13 cellular contexts compared by ENCODE assay signal in genomic region chr13:65913173-65913572, GRCh38.
DNase-seq lines count a peak whose midpoint lies in the region; ATAC-seq and TF ChIP-seq lines count a peak whose summit lies in the region.
"Had no signal": no experiment of that assay in that cellular context is flagged by ENCODE, and none has a peak within 500 bp of the region (broad histone marks: within the 10 kb centered on the region; RNA-seq: fewer than 3 reads in every experiment).

No MANE protein-coding gene starts in this region.

- peaks cover 10% of the 10 kb centered on the region for H3F3A ChIP-seq in PC-9 (ENCODE audit: insufficient read depth, low read depth)

- intact Hi-C loops in PC-9 (cut with micrococcal nuclease; ENCODE audit: unreplicated experiment) = no loop called here
- intact Hi-C loops in uterus (cut with DNase I; ENCODE audit: low total_unique reads) = no loop called here

- no peak for TF ChIP-seq POLR2A in uterus (IDR thresholded peaks at IDR 0.05)

- TF ChIP-seq CTCF in BJ (IDR thresholded peaks at IDR 0.05; ENCODE audit: insufficient read depth, low read depth, low read length) (no peak), PC-9 (conservative IDR thresholded peaks at IDR 0.05) (no peak), uterus (IDR thresholded peaks at IDR 0.05) (no peak)

- H3K27ac ChIP-seq in PC-9 (no peak overlapping the region), epithelial cell of prostate (peak overlapping the region; percentile 66), uterus (no peak overlapping the region)

- H3K9me3 ChIP-seq in PC-9 (ENCODE audit: insufficient read depth, low read depth) (no peaks in the 10 kb centered on the region), uterus (no peaks in the 10 kb centered on the region)

- H3K27me3 ChIP-seq in BJ (ENCODE audit: control insufficient read depth, insufficient read depth, low read length) (no peaks in the 10 kb centered on the region), PC-9 (ENCODE audit: insufficient read depth, low read depth) (no peaks in the 10 kb centered on the region), uterus (no peaks in the 10 kb centered on the region)

- DNase-seq in BJ (ENCODE audit: low read depth) (peak; percentile 61), PC-9 (no peak), epithelial cell of prostate (ENCODE audit: low read depth, low spot score) (no peak), myocyte (ENCODE audit: low read depth) (peak; percentile 56), uterus (no peak), activated gamma-delta T cell (lab: John Stamatoyannopoulos, UW) (no peak)
- no peak for DNase-seq in activated CD8-positive, alpha-beta memory T cell treated with anti-CD3 and anti-CD28 coated beads for 24 hours
- DNase-seq: activated CD4-positive, alpha-beta T cell treated with anti-CD3 and anti-CD28 coated beads for 4 hours; activated gamma-delta T cell treated with Interleukin-2 at 50 U/mL for 16 hours; effector CD4-positive, alpha-beta T cell; NCI-H510A; stimulated activated CD4-positive, alpha-beta T cell treated with anti-CD3 and anti-CD28 coated beads, Interleukin-4, amount 100 ng/mL, for 24 hours had no signal

- H3K9me2 ChIP-seq in PC-9 (ENCODE audit: insufficient read depth) = no peaks in the 10 kb centered on the region

- POLR2A ChIA-PET in BJ (lab: Charles Lee) = no interaction called here
- POLR2A ChIA-PET in PC-9 (lab: Charles Lee; ENCODE audit: unreplicated experiment) = no interaction called here

- no TSS peak for BruUV-seq in PC-9 (replicated peaks; lab: Mats Ljungman, UMichigan)

- H3K4me2 ChIP-seq in PC-9 = peak overlapping the region; percentile 38

- no peaks in the 10 kb centered on the region for H3K79me2 ChIP-seq in PC-9 (ENCODE audit: low read depth)

- no peak for ATAC-seq in HG02588 (IDR thresholded peaks at IDR 0.05; ENCODE audit: unreplicated experiment)

- no peak overlapping the region for H2AFZ ChIP-seq in PC-9

- H3K4me3 ChIP-seq in BJ (ENCODE audit: low read depth, low read length) (no peak overlapping the region), PC-9 (no peak overlapping the region), uterus (no peak overlapping the region)

- H3K36me3 ChIP-seq in BJ (ENCODE audit: control insufficient read depth, insufficient read depth, low read length) = no peaks in the 10 kb centered on the region
- no peaks in the 10 kb centered on the region for H3K36me3 ChIP-seq in PC-9 (ENCODE audit: low read depth)
- no peaks in the 10 kb centered on the region for H3K36me3 ChIP-seq in uterus

- H3K4me1 ChIP-seq in PC-9 (replicated peaks; ENCODE audit: insufficient read depth) (peaks cover 13% of the 10 kb centered on the region), uterus (no peaks in the 10 kb centered on the region)

- no peaks in the 10 kb centered on the region for H4K20me1 ChIP-seq in PC-9 (ENCODE audit: insufficient read depth)

- CTCF ChIA-PET in BJ (lab: Yijun Ruan, JAX) (interaction anchor here (0.6 to 1.2 kb wide), 3 partner anchors 9 to 46 kb away, joined by 3 read pairs; no protein-coding TSS in a partner anchor), PC-9 (lab: Charles Lee) (no interaction called here)

Comparison
In these comparisons a context has a peak if more than half of its experiments do, and no peak if none do; other contexts are left out.
1. DNase-seq: peak in BJ (single experiment) and myocyte (single experiment); none in PC-9 (0 of 2), epithelial cell of prostate (single experiment), uterus (0 of 2), activated gamma-delta T cell (single experiment) and activated CD8-positive, alpha-beta memory T cell treated with anti-CD3 and anti-CD28 coated beads for 24 hours (single experiment).